ENCODE assay signal across 8 cellular contexts in genomic region chr17:58344047-58344790, GRCh38. TPM values are rescaled to one million over a fixed set of nuclear protein-coding genes. Genes with fewer than 3 reads are reported as not detected.
DNase-seq lines count a peak whose midpoint lies in the region; ATAC-seq and TF ChIP-seq lines count a peak whose summit lies in the region.

No MANE protein-coding gene starts in this region.

- TF ChIP-seq CTCF in thyroid gland (IDR thresholded peaks at IDR 0.05): no peak
- no peak for TF ChIP-seq CTCF in progenitor cell of endocrine pancreas (IDR thresholded peaks at IDR 0.05; ENCODE audit: unreplicated experiment)

- intact Hi-C loops in thyroid gland (cut with DNase I): no loop called here

- DNase-seq in NAMALWA (ENCODE audit: low spot score): peak; percentile 92
- peak; percentile 78 for DNase-seq in activated T-cell treated with anti-CD3 and anti-CD28 coated beads for 4 hours
- peak; percentile 69 to 85 for DNase-seq in memory B cell (ENCODE audit: low spot score in 2 of 2)
- DNase-seq in thyroid gland: peak; percentile 50 to 66
- no peak for DNase-seq in DMS 273 (lab: John Stamatoyannopoulos, UW; ENCODE audit: unreplicated experiment)
- no peak for DNase-seq in progenitor cell of endocrine pancreas (ENCODE audit: low spot score, unreplicated experiment)

- no peaks in the 10 kb centered on the region for H3K27me3 ChIP-seq in thyroid gland

- H3K27ac ChIP-seq in thyroid gland: no peak overlapping the region

- H3K27me3 Mint-ChIP-seq in memory B cell (no peaks in the 10 kb centered on the region), progenitor cell of endocrine pancreas (no peaks in the 10 kb centered on the region)

- no peaks in the 10 kb centered on the region for H3K9me3 ChIP-seq in thyroid gland

- H3K36me3 Mint-ChIP-seq in memory B cell (peaks cover 27% of the 10 kb centered on the region), progenitor cell of endocrine pancreas (ENCODE audit: insufficient read depth) (peaks cover 22% of the 10 kb centered on the region)

- WGBS in thyroid gland, 2 donors: 36 to 47% methylated on average over 8 to 9 of the region's 9 CpGs

- peak; percentile 67 for ATAC-seq in GM21786 (IDR thresholded peaks at IDR 0.05; ENCODE audit: unreplicated experiment)
- ATAC-seq in memory B cell (ENCODE audit: low read depth): peak; percentile 84

- H3K4me3 Mint-ChIP-seq in memory B cell (peak overlapping the region; percentile 91), progenitor cell of endocrine pancreas (ENCODE audit: low read depth) (no peak overlapping the region)

- H3K4me1 ChIP-seq in thyroid gland: peaks cover 0 to 7% of the 10 kb centered on the region in 2 donors

- peaks cover 45 to 48% of the 10 kb centered on the region in 2 donors for H3K36me3 ChIP-seq in thyroid gland

- TF ChIP-seq POLR2A in GM10847 (IDR thresholded peaks at IDR 0.05; ENCODE audit: extremely low read depth, insufficient read length) (peak; percentile 71), thyroid gland (IDR thresholded peaks at IDR 0.05) (no peak)

- H3K4me1 Mint-ChIP-seq in memory B cell (peaks cover 55% of the 10 kb centered on the region), progenitor cell of endocrine pancreas (ENCODE audit: low read depth) (no peaks in the 10 kb centered on the region)

- peak overlapping the region; percentile 99 for H3K27ac Mint-ChIP-seq in memory B cell
- no peak overlapping the region for H3K27ac Mint-ChIP-seq in progenitor cell of endocrine pancreas

- H3K4me3 ChIP-seq in thyroid gland (replicated peaks in 1 of 3): no peak overlapping the region

- no peaks in the 10 kb centered on the region for H3K9me3 Mint-ChIP-seq in memory B cell
- H3K9me3 Mint-ChIP-seq in progenitor cell of endocrine pancreas (ENCODE audit: low read depth): no peaks in the 10 kb centered on the region

RNA-seq across cellular contexts. Expression of gene SUPT4H1, which starts 7.8 kb away (rescaled TPM):
- total RNA-seq in thyroid gland (10 to 100 TPM; 38.2 to 56.3 (median 44.2) TPM), progenitor cell of endocrine pancreas (89.6 and 95.7 TPM in 2 replicates)

RNA-seq across cellular contexts. Expression of gene TSPOAP1, which starts 15.6 kb away (rescaled TPM):
- total RNA-seq in thyroid gland (10 to 100 TPM; 19.5 to 35.4 (median 22.1) TPM), progenitor cell of endocrine pancreas (101 and 105 TPM in 2 replicates)

Comparison
In these comparisons a context has a peak if more than half of its experiments do, and no peak if none do; other contexts are left out.
1. DNase-seq: peak in NAMALWA (single experiment), activated T-cell treated with anti-CD3 and anti-CD28 coated beads for 4 hours (single experiment), memory B cell (2 of 2) and thyroid gland (2 of 2); none in DMS 273 (single experiment) and progenitor cell of endocrine pancreas (single experiment).